ENCODE assay signal across 8 cellular contexts in the genomic region with DNA sequence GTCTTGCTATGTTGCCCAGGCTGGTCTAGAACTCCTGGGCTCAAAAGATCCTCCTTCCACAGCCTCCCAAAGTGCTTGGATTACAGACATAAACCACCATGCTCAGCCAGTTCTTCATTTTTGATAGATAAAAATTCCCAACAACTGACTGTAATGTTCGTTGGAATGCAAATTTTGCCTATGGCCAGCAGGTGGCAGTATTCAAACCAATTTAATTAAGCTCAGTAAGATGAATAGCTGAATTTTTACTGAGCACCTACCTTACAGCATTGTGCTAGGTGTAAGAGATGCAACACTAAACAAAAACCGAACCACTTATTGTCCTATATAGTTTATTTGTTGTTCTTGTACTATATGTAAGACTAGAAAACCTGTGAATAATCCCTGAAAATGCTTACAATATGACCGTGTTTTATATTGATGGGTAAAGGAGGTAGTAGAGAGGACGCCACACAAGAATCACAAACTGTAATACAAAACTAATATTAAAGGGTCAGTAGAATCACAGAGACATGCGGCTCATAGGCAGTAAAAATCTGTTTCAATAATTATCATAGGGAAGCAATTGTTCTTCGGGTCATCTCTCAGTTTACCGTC. TPM values are rescaled to one million over a fixed set of nuclear protein-coding genes. Genes with fewer than 3 reads are reported as not detected.
A peak's percentile ranks its signal among the peaks of the same experiment; 100 is the strongest.
DNase-seq lines count a peak whose midpoint lies in the region; TF ChIP-seq lines count a peak whose summit lies in the region.

No MANE protein-coding gene starts in this region.

- POLR2A ChIA-PET in activated CD4-positive, alpha-beta memory T cell treated with anti-CD3 and anti-CD28 coated beads for 36 hours (lab: Charles Lee), result no interaction called here
- POLR2A ChIA-PET in activated CD4-positive, alpha-beta memory T cell treated with anti-CD3 and anti-CD28 coated beads, Interleukin-2, amount 10 ng/mL, durations not matched to agents 7 days and 5 days (lab: Charles Lee), result interaction anchor here (1.5 kb wide), 2 partner anchors 17 to 52 kb away, joined by 3 to 4 read pairs; a partner anchor contains a TSS

- no peaks in the 10 kb centered on the region for H3K36me3 Mint-ChIP-seq in activated CD4-positive, alpha-beta memory T cell treated with anti-CD3 and anti-CD28 coated beads for 36 hours
- no peaks in the 10 kb centered on the region for H3K36me3 Mint-ChIP-seq in activated CD4-positive, alpha-beta memory T cell treated with anti-CD3 and anti-CD28 coated beads, Interleukin-2, amount 10 ng/mL, durations not matched to agents 7 days and 5 days (ENCODE audit: low read depth)

- H3K4me3 Mint-ChIP-seq in activated CD4-positive, alpha-beta memory T cell treated with anti-CD3 and anti-CD28 coated beads for 36 hours, result no peak overlapping the region
- H3K4me3 Mint-ChIP-seq in activated CD4-positive, alpha-beta memory T cell treated with anti-CD3 and anti-CD28 coated beads, Interleukin-2, amount 10 ng/mL, durations not matched to agents 7 days and 5 days, result no peak overlapping the region

- H3K27ac ChIP-seq in right atrium auricular region (no peak overlapping the region), ovary (no peak overlapping the region)

- DNase-seq in activated CD4-positive, alpha-beta memory T cell treated with anti-CD3 and anti-CD28 coated beads for 36 hours, result peak; percentile 33
- DNase-seq in activated CD4-positive, alpha-beta memory T cell treated with anti-CD3 and anti-CD28 coated beads, Interleukin-2, amount 10 ng/mL, durations not matched to agents 7 days and 5 days, result no peak
- no peak for DNase-seq in HFF-Myc (ENCODE audit: extremely low read depth, low read depth)
- DNase-seq in NCI-H226, result peak; percentile 7
- peak; percentile 85 for DNase-seq in adipocyte (ENCODE audit: low read depth)
- DNase-seq in right atrium auricular region (ENCODE audit: low spot score), result no peak
- DNase-seq in stimulated activated CD4-positive, alpha-beta T cell treated with anti-CD3 and anti-CD28 coated beads, Interleukin-2, amount 100 ng/mL, for 48 hours, result peak; percentile 13 to 15
- no peak for DNase-seq in ovary

- 72 to 74% (median 73%) methylated on average over 7 of the region's 7 CpGs for WGBS in ovary, 3 donors

- H3K4me1 Mint-ChIP-seq in activated CD4-positive, alpha-beta memory T cell treated with anti-CD3 and anti-CD28 coated beads for 36 hours (ENCODE audit: low read depth), result no peaks in the 10 kb centered on the region
- no peaks in the 10 kb centered on the region for H3K4me1 Mint-ChIP-seq in activated CD4-positive, alpha-beta memory T cell treated with anti-CD3 and anti-CD28 coated beads, Interleukin-2, amount 10 ng/mL, durations not matched to agents 7 days and 5 days

- peaks cover 16% of the 10 kb centered on the region for H3K4me1 ChIP-seq in adipocyte (ENCODE audit: control insufficient read depth, insufficient read depth, low read length)
- peaks cover 0 to 10% of the 10 kb centered on the region in 2 donors for H3K4me1 ChIP-seq in right atrium auricular region
- H3K4me1 ChIP-seq in ovary (ENCODE audit: insufficient read depth), result no peaks in the 10 kb centered on the region

- H3K27me3 ChIP-seq in adipocyte (replicated peaks; ENCODE audit: control insufficient read depth, insufficient read depth, low read length), result no peaks in the 10 kb centered on the region
- no peaks in the 10 kb centered on the region for H3K27me3 ChIP-seq in right atrium auricular region
- H3K27me3 ChIP-seq in ovary, result no peaks in the 10 kb centered on the region

- no peaks in the 10 kb centered on the region for H3K36me3 ChIP-seq in adipocyte (ENCODE audit: control insufficient read depth, insufficient read depth, low read length, severe bottlenecking)
- no peaks in the 10 kb centered on the region for H3K36me3 ChIP-seq in right atrium auricular region
- no peaks in the 10 kb centered on the region for H3K36me3 ChIP-seq in ovary

- no peak overlapping the region for H3K9ac ChIP-seq in adipocyte (ENCODE audit: low read length)

- no peaks in the 10 kb centered on the region for H3K27me3 Mint-ChIP-seq in activated CD4-positive, alpha-beta memory T cell treated with anti-CD3 and anti-CD28 coated beads for 36 hours
- peaks cover 2% of the 10 kb centered on the region for H3K27me3 Mint-ChIP-seq in activated CD4-positive, alpha-beta memory T cell treated with anti-CD3 and anti-CD28 coated beads, Interleukin-2, amount 10 ng/mL, durations not matched to agents 7 days and 5 days

- no peaks in the 10 kb centered on the region for H3K9me3 Mint-ChIP-seq in activated CD4-positive, alpha-beta memory T cell treated with anti-CD3 and anti-CD28 coated beads for 36 hours
- H3K9me3 Mint-ChIP-seq in activated CD4-positive, alpha-beta memory T cell treated with anti-CD3 and anti-CD28 coated beads, Interleukin-2, amount 10 ng/mL, durations not matched to agents 7 days and 5 days, result no peaks in the 10 kb centered on the region

- no peak overlapping the region for H3K27ac Mint-ChIP-seq in activated CD4-positive, alpha-beta memory T cell treated with anti-CD3 and anti-CD28 coated beads for 36 hours
- no peak overlapping the region for H3K27ac Mint-ChIP-seq in activated CD4-positive, alpha-beta memory T cell treated with anti-CD3 and anti-CD28 coated beads, Interleukin-2, amount 10 ng/mL, durations not matched to agents 7 days and 5 days

- H3K4me3 ChIP-seq in HFF-Myc (replicated peaks; ENCODE audit: low read depth, low read length), result no peak overlapping the region
- H3K4me3 ChIP-seq in adipocyte (ENCODE audit: low read length), result no peak overlapping the region
- H3K4me3 ChIP-seq in right atrium auricular region, result no peak overlapping the region
- H3K4me3 ChIP-seq in ovary, result no peak overlapping the region

- CTCF ChIA-PET in activated CD4-positive, alpha-beta memory T cell treated with anti-CD3 and anti-CD28 coated beads for 36 hours (lab: Charles Lee), result interaction anchor here (0.6 to 7.0 kb wide), 23 partner anchors 9 to 513 kb away, joined by 3 to 99 read pairs (median 5); partner anchors contain the start of gene TMEM182
- CTCF ChIA-PET in activated CD4-positive, alpha-beta memory T cell treated with anti-CD3 and anti-CD28 coated beads, Interleukin-2, amount 10 ng/mL, durations not matched to agents 7 days and 5 days (lab: Charles Lee), result interaction anchor here (0.6 to 6.7 kb wide), 23 partner anchors 9 to 1290 kb away, joined by 3 to 110 read pairs (median 5); partner anchors contain the start of genes SLC9A4 and TMEM182

- TF ChIP-seq CTCF in HFF-Myc (IDR thresholded peaks at IDR 0.05; ENCODE audit: low read depth, low read length, missing control alignments) (peak; percentile 69), right atrium auricular region (IDR thresholded peaks at IDR 0.05) (peak; percentile 61 to 85), ovary (IDR thresholded peaks at IDR 0.05) (peak in 1 of 3 donors; percentile 48)

- no peaks in the 10 kb centered on the region for H3K9me3 ChIP-seq in adipocyte (ENCODE audit: control insufficient read depth, low read length)
- H3K9me3 ChIP-seq in right atrium auricular region, result no peaks in the 10 kb centered on the region
- no peaks in the 10 kb centered on the region for H3K9me3 ChIP-seq in ovary

- intact Hi-C loops in activated CD4-positive, alpha-beta memory T cell treated with anti-CD3 and anti-CD28 coated beads for 36 hours (cut with micrococcal nuclease), result loop anchor here (1.0 kb wide), 1 partner anchor 53 kb away; no protein-coding TSS in a partner anchor
- intact Hi-C loops in ovary (cut with DNase I), result no loop called here

- no peak for TF ChIP-seq POLR2A in ovary (IDR thresholded peaks at IDR 0.05)

- no peak for TF ChIP-seq EP300 in ovary (IDR thresholded peaks at IDR 0.05)

RNA-seq across cellular contexts. Expression of gene TMEM182, which starts 8.2 kb away (rescaled TPM):
- 1 to 10 TPM; 3.8 to 5.8 TPM for total RNA-seq in activated CD4-positive, alpha-beta memory T cell treated with anti-CD3 and anti-CD28 coated beads for 36 hours
- 1 to 10 TPM; 2.2 to 3.2 TPM for total RNA-seq in activated CD4-positive, alpha-beta memory T cell treated with anti-CD3 and anti-CD28 coated beads, Interleukin-2, amount 10 ng/mL, durations not matched to agents 7 days and 5 days
- 100 to 1,000 TPM in 1 of 2 donors, 10 to 100 TPM in 1; 75.4 to 212 TPM for total RNA-seq in right atrium auricular region
- 1 to 10 TPM; 1.6 to 3.3 (median 2.3) TPM for total RNA-seq in ovary
- 1 to 10 TPM in 1 of 2 donors, under 1 TPM in 1; 0.91 to 4.0 TPM for polyA plus RNA-seq in ovary

Comparison
In these comparisons a context has a peak if more than half of its experiments do, and no peak if none do; other contexts are left out.
1. DNase-seq: peak in activated CD4-positive, alpha-beta memory T cell treated with anti-CD3 and anti-CD28 coated beads for 36 hours (single experiment), NCI-H226 (single experiment), adipocyte (single experiment) and stimulated activated CD4-positive, alpha-beta T cell treated with anti-CD3 and anti-CD28 coated beads, Interleukin-2, amount 100 ng/mL, for 48 hours (2 of 2); none in activated CD4-positive, alpha-beta memory T cell treated with anti-CD3 and anti-CD28 coated beads, Interleukin-2, amount 10 ng/mL, durations not matched to agents 7 days and 5 days (single experiment), HFF-Myc (single experiment), right atrium auricular region (single experiment) and ovary (0 of 5).
2. RNA of gene TMEM182, which starts 8.2 kb away (total RNA-seq): 75.4 to 212 TPM in right atrium auricular region; 3.8 to 5.8 TPM in activated CD4-positive, alpha-beta memory T cell treated with anti-CD3 and anti-CD28 coated beads for 36 hours, 2.2 to 3.2 TPM in activated CD4-positive, alpha-beta memory T cell treated with anti-CD3 and anti-CD28 coated beads, Interleukin-2, amount 10 ng/mL, durations not matched to agents 7 days and 5 days and 1.6 to 3.3 TPM in ovary; every median in the first group is over 10 times any median in the second.